ENCODE assay signal across 27 cellular contexts in the genomic region with DNA sequence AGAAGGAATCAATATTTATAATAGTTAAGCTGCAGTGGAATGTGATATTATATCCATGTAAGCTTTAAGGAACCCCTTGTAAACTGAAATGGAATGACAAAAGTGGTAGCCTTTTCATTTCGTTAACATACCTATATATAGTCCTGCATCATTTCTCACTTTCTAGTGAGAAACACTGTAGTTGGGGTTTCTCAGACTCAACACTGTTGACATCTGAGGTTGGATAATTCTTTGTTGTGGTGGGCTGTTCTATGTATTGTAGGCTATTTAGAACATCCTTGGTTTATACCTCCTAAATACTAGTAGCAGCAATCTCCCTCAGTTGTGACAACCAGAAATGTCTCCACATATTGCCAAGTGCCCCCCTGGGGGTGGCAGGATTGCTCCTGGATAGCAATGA.
A peak's percentile ranks its signal among the peaks of the same experiment; 100 is the strongest.
DNase-seq lines count a peak whose midpoint lies in the region; ATAC-seq and TF ChIP-seq lines count a peak whose summit lies in the region.
"Had no signal": no experiment of that assay in that cellular context is flagged by ENCODE, and none has a peak within 500 bp of the region (broad histone marks: within the 10 kb centered on the region; RNA-seq: fewer than 3 reads in every experiment).

No MANE protein-coding gene starts in this region.

- H3K4me1 Mint-ChIP-seq in activated CD4-positive, alpha-beta T cell treated with anti-CD3 and anti-CD28 coated beads, Interleukin-2, amount 10 ng/mL, durations not matched to agents 7 days and 5 days, result peaks cover 27% of the 10 kb centered on the region
- peaks cover 26% of the 10 kb centered on the region for H3K4me1 Mint-ChIP-seq in activated CD8-positive, alpha-beta T cell treated with anti-CD3 and anti-CD28 coated beads, Interleukin-2, amount 10 ng/mL, durations not matched to agents 7 days and 5 days (ENCODE audit: low read depth)
- H3K4me1 Mint-ChIP-seq in naive thymus-derived CD8-positive, alpha-beta T cell, result peaks cover 6 to 18% (median 14%) of the 10 kb centered on the region in 4 donors
- H3K4me1 Mint-ChIP-seq: H9, neural progenitor cell had no signal

- in situ Hi-C loops in GM13977 (cut with MboI; ENCODE audit: low pct_unique_long_range_greater_than_20kb, low sequenced_read_pairs, unreplicated experiment), result no loop called here

- H3K27me3 Mint-ChIP-seq in activated CD4-positive, alpha-beta T cell treated with anti-CD3 and anti-CD28 coated beads, Interleukin-2, amount 10 ng/mL, durations not matched to agents 7 days and 5 days, result no peaks in the 10 kb centered on the region
- no peaks in the 10 kb centered on the region for H3K27me3 Mint-ChIP-seq in activated CD8-positive, alpha-beta T cell treated with anti-CD3 and anti-CD28 coated beads, Interleukin-2, amount 10 ng/mL, durations not matched to agents 7 days and 5 days (ENCODE audit: low read depth)
- H3K27me3 Mint-ChIP-seq in naive thymus-derived CD8-positive, alpha-beta T cell, result no peaks in the 10 kb centered on the region
- H3K27me3 Mint-ChIP-seq: stimulated activated naive CD8-positive, alpha-beta T cell treated with anti-CD3 and anti-CD28 coated beads, Interleukin-15, Interleukin-2, amounts not matched to agents 100 ng/mL and 50 ng/mL, for 24 hours had no signal

- ATAC-seq in activated CD8-positive, alpha-beta T cell treated with anti-CD3 and anti-CD28 coated beads, Interleukin-2, amount 10 ng/mL, durations not matched to agents 7 days and 5 days, result peak; percentile 85
- ATAC-seq in naive thymus-derived CD8-positive, alpha-beta T cell, result peak; percentile 60 to 91
- no peak for ATAC-seq in HG03342 (IDR thresholded peaks at IDR 0.05; ENCODE audit: unreplicated experiment)
- ATAC-seq in GM18517 (IDR thresholded peaks at IDR 0.05; ENCODE audit: unreplicated experiment), result no peak
- ATAC-seq: left cardiac atrium had no signal

- H3K9me3 Mint-ChIP-seq in activated CD4-positive, alpha-beta T cell treated with anti-CD3 and anti-CD28 coated beads, Interleukin-2, amount 10 ng/mL, durations not matched to agents 7 days and 5 days, result no peaks in the 10 kb centered on the region
- H3K9me3 Mint-ChIP-seq in activated CD8-positive, alpha-beta T cell treated with anti-CD3 and anti-CD28 coated beads, Interleukin-2, amount 10 ng/mL, durations not matched to agents 7 days and 5 days (ENCODE audit: insufficient read depth), result no peaks in the 10 kb centered on the region
- H3K9me3 Mint-ChIP-seq in naive thymus-derived CD8-positive, alpha-beta T cell, result no peaks in the 10 kb centered on the region
- H3K9me3 Mint-ChIP-seq: activated T-helper 2 cell treated with anti-CD3 and anti-CD28 coated beads, Interferon-gamma antibody, Interleukin-2, Interleukin-4, amounts not matched to agents 10 μg/mL and 5 μg/mL and 100 μg/mL, durations not matched to agents 14 hours and 24 hours and 36 hours; H9; neural progenitor cell; stimulated activated naive CD8-positive, alpha-beta T cell treated with anti-CD3 and anti-CD28 coated beads, Interleukin-15, Interleukin-2, amounts not matched to agents 100 ng/mL and 50 ng/mL, for 24 hours had no signal

- peak overlapping the region; percentile 65 for H3K27ac Mint-ChIP-seq in activated CD4-positive, alpha-beta T cell treated with anti-CD3 and anti-CD28 coated beads, Interleukin-2, amount 10 ng/mL, durations not matched to agents 7 days and 5 days
- H3K27ac Mint-ChIP-seq in activated CD8-positive, alpha-beta T cell treated with anti-CD3 and anti-CD28 coated beads, Interleukin-2, amount 10 ng/mL, durations not matched to agents 7 days and 5 days, result no peak overlapping the region
- peak overlapping the region in 6 of 10 donors; percentile 29 to 70 (median 50) for H3K27ac Mint-ChIP-seq in naive thymus-derived CD8-positive, alpha-beta T cell
- H3K27ac Mint-ChIP-seq: activated T-helper 2 cell treated with anti-CD3 and anti-CD28 coated beads, Interferon-gamma antibody, Interleukin-2, Interleukin-4, amounts not matched to agents 10 μg/mL and 5 μg/mL and 100 μg/mL, durations not matched to agents 14 hours and 24 hours and 36 hours; H9; neural progenitor cell; stimulated activated naive CD8-positive, alpha-beta T cell treated with anti-CD3 and anti-CD28 coated beads, Interleukin-15, Interleukin-2, amounts not matched to agents 100 ng/mL and 50 ng/mL, for 24 hours had no signal

- POLR2A ChIA-PET in activated CD4-positive, alpha-beta T cell treated with anti-CD3 and anti-CD28 coated beads, Interleukin-2, amount 10 ng/mL, durations not matched to agents 7 days and 5 days (lab: Charles Lee), result no interaction called here
- POLR2A ChIA-PET in activated CD8-positive, alpha-beta T cell treated with anti-CD3 and anti-CD28 coated beads, Interleukin-2, amount 10 ng/mL, durations not matched to agents 7 days and 5 days (lab: Charles Lee), result interaction anchor here (0.6 kb wide), 1 partner anchor 185 kb away, joined by 3 read pairs; no protein-coding TSS in a partner anchor
- POLR2A ChIA-PET in naive thymus-derived CD8-positive, alpha-beta T cell (lab: Charles Lee), result interaction anchor here (0.5 kb wide), 1 partner anchor 50 kb away, joined by 3 read pairs; no protein-coding TSS in a partner anchor

- no peak for TF ChIP-seq CTCF in GM13977 (IDR thresholded peaks at IDR 0.05; ENCODE audit: extremely low read depth, insufficient read depth, missing control alignments)

- DNase-seq in activated CD4-positive, alpha-beta T cell treated with anti-CD3 and anti-CD28 coated beads, Interleukin-2, amount 10 ng/mL, durations not matched to agents 7 days and 5 days, result peak; percentile 16
- DNase-seq in activated CD4-positive, alpha-beta T cell treated with anti-CD3 and anti-CD28 coated beads, Interleukin-2, amount 50 U/mL, for 4 hours, result no peak
- peak; percentile 18 for DNase-seq in GM13977 (ENCODE audit: low spot score)
- peak; percentile 33 for DNase-seq in activated CD8-positive, alpha-beta T cell treated with anti-CD3 and anti-CD28 coated beads, Interleukin-2, amount 10 ng/mL, durations not matched to agents 7 days and 5 days
- peak in 4 of 10 donors; percentile 19 to 54 (median 36) for DNase-seq in naive thymus-derived CD8-positive, alpha-beta T cell
- no peak for DNase-seq in D341Med (ENCODE audit: low spot score)
- DNase-seq: 8988T; activated CD4-positive, alpha-beta T cell treated with anti-CD3 and anti-CD28 coated beads for 48 hours; C1 segment of cervical spinal cord; cortex of kidney; effector memory CD4-positive, alpha-beta T cell; H9; hippocampal formation; Kasumi-1; left cardiac atrium; mammary epithelial cell; NCI-H1417 treated with DMSO at 0.1 percent for 48 hours; NCI-H2029 treated with DMSO at 0.1 percent for 48 hours; NCI-H69; SHP77 treated with DMSO at 0.1 percent for 48 hours; T-helper 9 cell; uterus had no signal

- CTCF ChIA-PET in activated CD4-positive, alpha-beta T cell treated with anti-CD3 and anti-CD28 coated beads, Interleukin-2, amount 10 ng/mL, durations not matched to agents 7 days and 5 days (lab: Charles Lee), result interaction anchor here (0.8 kb wide), 1 partner anchor 296 kb away, joined by 3 read pairs; no protein-coding TSS in a partner anchor
- CTCF ChIA-PET in activated CD8-positive, alpha-beta T cell treated with anti-CD3 and anti-CD28 coated beads, Interleukin-2, amount 10 ng/mL, durations not matched to agents 7 days and 5 days (lab: Charles Lee), result interaction anchor here (0.9 to 1.4 kb wide), 3 partner anchors 12 to 256 kb away, joined by 3 to 7 read pairs (median 5); a partner anchor contains a TSS

- peaks cover 34% of the 10 kb centered on the region for H3K36me3 Mint-ChIP-seq in activated CD4-positive, alpha-beta T cell treated with anti-CD3 and anti-CD28 coated beads, Interleukin-2, amount 10 ng/mL, durations not matched to agents 7 days and 5 days (ENCODE audit: low read depth)
- peaks cover 39% of the 10 kb centered on the region for H3K36me3 Mint-ChIP-seq in activated CD8-positive, alpha-beta T cell treated with anti-CD3 and anti-CD28 coated beads, Interleukin-2, amount 10 ng/mL, durations not matched to agents 7 days and 5 days (ENCODE audit: low read depth)
- peaks cover 0 to 86% (median 12%) of the 10 kb centered on the region in 3 donors for H3K36me3 Mint-ChIP-seq in naive thymus-derived CD8-positive, alpha-beta T cell

- H3K4me3 Mint-ChIP-seq in activated CD4-positive, alpha-beta T cell treated with anti-CD3 and anti-CD28 coated beads, Interleukin-2, amount 10 ng/mL, durations not matched to agents 7 days and 5 days, result no peak overlapping the region
- no peak overlapping the region for H3K4me3 Mint-ChIP-seq in activated CD8-positive, alpha-beta T cell treated with anti-CD3 and anti-CD28 coated beads, Interleukin-2, amount 10 ng/mL, durations not matched to agents 7 days and 5 days
- H3K4me3 Mint-ChIP-seq in naive thymus-derived CD8-positive, alpha-beta T cell, result no peak overlapping the region
- H3K4me3 Mint-ChIP-seq: H9; neural progenitor cell; stimulated activated naive CD8-positive, alpha-beta T cell treated with anti-CD3 and anti-CD28 coated beads, Interleukin-15, Interleukin-2, amounts not matched to agents 100 ng/mL and 50 ng/mL, for 24 hours had no signal

Comparison
In these comparisons a context has a peak if more than half of its experiments do, and no peak if none do; other contexts are left out.
1. DNase-seq: peak in activated CD4-positive, alpha-beta T cell treated with anti-CD3 and anti-CD28 coated beads, Interleukin-2, amount 10 ng/mL, durations not matched to agents 7 days and 5 days (single experiment), GM13977 (single experiment) and activated CD8-positive, alpha-beta T cell treated with anti-CD3 and anti-CD28 coated beads, Interleukin-2, amount 10 ng/mL, durations not matched to agents 7 days and 5 days (single experiment); none in activated CD4-positive, alpha-beta T cell treated with anti-CD3 and anti-CD28 coated beads, Interleukin-2, amount 50 U/mL, for 4 hours (0 of 2) and D341Med (single experiment).
2. ATAC-seq: peak in activated CD8-positive, alpha-beta T cell treated with anti-CD3 and anti-CD28 coated beads, Interleukin-2, amount 10 ng/mL, durations not matched to agents 7 days and 5 days (single experiment) and naive thymus-derived CD8-positive, alpha-beta T cell (2 of 2); none in HG03342 (single experiment) and GM18517 (single experiment).